In genomic region chr2:10877691-10878111, GRCh38 we compare ENCODE assay signal across 22 cellular contexts. TPM values are rescaled to one million over a fixed set of nuclear protein-coding genes. Genes with fewer than 3 reads are reported as not detected.
DNase-seq lines count a peak whose midpoint lies in the region; ATAC-seq, FAIRE-seq and TF ChIP-seq lines count a peak whose summit lies in the region.
"Had no signal": no experiment of that assay in that cellular context is flagged by ENCODE, and none has a peak within 500 bp of the region (broad histone marks: within the 10 kb centered on the region; RNA-seq: fewer than 3 reads in every experiment).

No MANE protein-coding gene starts in this region.

- DNase-seq in right cardiac atrium (no peak), left ventricle myocardium superior (no peak), bronchial epithelial cell (ENCODE audit: low read depth) (peak; percentile 41), left colon (peak in 1 of 2 donors; percentile 60), DMS 273 (lab: John Stamatoyannopoulos, UW; ENCODE audit: unreplicated experiment) (no peak), NCI-H187 treated with DMSO at 0.1 percent for 48 hours (lab: John Stamatoyannopoulos, UW) (no peak), dedifferentiated amniotic fluid mesenchymal stem cell (ENCODE audit: extremely low spot score) (no peak)
- no peak for DNase-seq in stimulated activated effector memory CD8-positive, alpha-beta T cell treated with anti-CD3 and anti-CD28 coated beads, Interleukin-12 subunit alpha, Interleukin-12 subunit beta, amount 100 ng/mL, for 72 hours (ENCODE audit: low spot score in 2 of 2)
- DNase-seq: activated CD4-positive, alpha-beta T cell treated with anti-CD3 and anti-CD28 coated beads, Interleukin-2, amount 10 ng/mL, durations not matched to agents 7 days and 5 days; activated naive CD4-positive, alpha-beta T cell treated with anti-CD3 and anti-CD28 coated beads, Interleukin-2, amount 10 ng/mL, durations not matched to agents 7 days and 5 days; activated T-cell treated with anti-CD3 and anti-CD28 coated beads for 4 hours; dermis blood vessel endothelial cell; esophagus squamous epithelium; mesendoderm; MM.1S; NCI-H2029; NCI-H526; stimulated activated naive CD4-positive, alpha-beta T cell treated with Interleukin-2 at 50 U/mL for 16 hours had no signal

- whole genome bisulfite sequencing in right cardiac atrium = 35% methylated on average over 11 of the region's 11 CpGs

- H3K36me3 Mint-ChIP-seq in stimulated activated effector memory CD8-positive, alpha-beta T cell treated with anti-CD3 and anti-CD28 coated beads, Interleukin-12 subunit alpha, Interleukin-12 subunit beta, amount 100 ng/mL, for 72 hours = no peaks in the 10 kb centered on the region
- H3K36me3 Mint-ChIP-seq: activated naive CD4-positive, alpha-beta T cell treated with anti-CD3 and anti-CD28 coated beads, Interleukin-2, amount 10 ng/mL, durations not matched to agents 7 days and 5 days; neural progenitor cell had no signal

- ATAC-seq in right cardiac atrium (peak in 1 of 2 donors; percentile 20), left ventricle myocardium superior (no peak), left colon (peak; percentile 52)
- ATAC-seq in stimulated activated effector memory CD8-positive, alpha-beta T cell treated with anti-CD3 and anti-CD28 coated beads, Interleukin-12 subunit alpha, Interleukin-12 subunit beta, amount 100 ng/mL, for 72 hours = no peak

- no peak overlapping the region for H3K4me3 Mint-ChIP-seq in stimulated activated effector memory CD8-positive, alpha-beta T cell treated with anti-CD3 and anti-CD28 coated beads, Interleukin-12 subunit alpha, Interleukin-12 subunit beta, amount 100 ng/mL, for 72 hours
- H3K4me3 Mint-ChIP-seq: activated CD4-positive, alpha-beta T cell treated with anti-CD3 and anti-CD28 coated beads, Interleukin-2, amount 10 ng/mL, durations not matched to agents 7 days and 5 days; activated naive CD4-positive, alpha-beta T cell treated with anti-CD3 and anti-CD28 coated beads, Interleukin-2, amount 10 ng/mL, durations not matched to agents 7 days and 5 days; neural progenitor cell had no signal

- no peaks in the 10 kb centered on the region for H3K9me3 Mint-ChIP-seq in stimulated activated effector memory CD8-positive, alpha-beta T cell treated with anti-CD3 and anti-CD28 coated beads, Interleukin-12 subunit alpha, Interleukin-12 subunit beta, amount 100 ng/mL, for 72 hours
- H3K9me3 Mint-ChIP-seq: activated CD4-positive, alpha-beta T cell treated with anti-CD3 and anti-CD28 coated beads, Interleukin-2, amount 10 ng/mL, durations not matched to agents 7 days and 5 days; activated naive CD4-positive, alpha-beta T cell treated with anti-CD3 and anti-CD28 coated beads, Interleukin-2, amount 10 ng/mL, durations not matched to agents 7 days and 5 days had no signal

- no peaks in the 10 kb centered on the region for H3K36me3 ChIP-seq in bronchial epithelial cell (ENCODE audit: control insufficient read depth, insufficient read depth, low read length)
- H3K36me3 ChIP-seq: esophagus squamous epithelium, neural progenitor cell, tibial nerve had no signal

- no peak for FAIRE-seq in bronchial epithelial cell (lab: Jason Lieb, UNC)
- FAIRE-seq: keratinocyte had no signal

- H3K4me3 ChIP-seq in right cardiac atrium (ENCODE audit: low read length) (no peak overlapping the region), bronchial epithelial cell (ENCODE audit: low read depth, low read length) (no peak overlapping the region)
- H3K4me3 ChIP-seq: esophagus squamous epithelium, neural progenitor cell, tibial nerve had no signal

- H3K9me3 ChIP-seq in right cardiac atrium (ENCODE audit: control insufficient read depth, low read length) = no peaks in the 10 kb centered on the region
- H3K9me3 ChIP-seq: esophagus squamous epithelium had no signal

- H3K27me3 ChIP-seq in right cardiac atrium (ENCODE audit: control insufficient read depth, insufficient read depth) (no peaks in the 10 kb centered on the region), bronchial epithelial cell (ENCODE audit: control insufficient read depth, insufficient read depth, low read length) (no peaks in the 10 kb centered on the region)
- H3K27me3 ChIP-seq: neural progenitor cell, tibial nerve had no signal

- peaks cover 2% of the 10 kb centered on the region for H3K4me1 ChIP-seq in right cardiac atrium (ENCODE audit: control insufficient read depth, insufficient read depth, low read length)
- H3K4me1 ChIP-seq: esophagus squamous epithelium, neural progenitor cell, tibial nerve had no signal

- intact Hi-C loops in right cardiac atrium (cut with DNase I) (no loop called here), left ventricle myocardium superior (cut with micrococcal nuclease) (no loop called here), left colon (cut with DNase I, micrococcal nuclease) (no loop called here)

- TF ChIP-seq CTCF in bronchial epithelial cell (IDR thresholded peaks at IDR 0.05; ENCODE audit: insufficient read depth, low read length, severe bottlenecking) = no peak

- H3K27ac ChIP-seq in right cardiac atrium (ENCODE audit: low read length) = peak overlapping the region; percentile 25
- H3K27ac ChIP-seq: esophagus squamous epithelium, neural progenitor cell, tibial nerve had no signal

- no peak overlapping the region for H3K27ac Mint-ChIP-seq in stimulated activated effector memory CD8-positive, alpha-beta T cell treated with anti-CD3 and anti-CD28 coated beads, Interleukin-12 subunit alpha, Interleukin-12 subunit beta, amount 100 ng/mL, for 72 hours
- H3K27ac Mint-ChIP-seq: activated CD4-positive, alpha-beta T cell treated with anti-CD3 and anti-CD28 coated beads, Interleukin-2, amount 10 ng/mL, durations not matched to agents 7 days and 5 days; activated naive CD4-positive, alpha-beta T cell treated with anti-CD3 and anti-CD28 coated beads, Interleukin-2, amount 10 ng/mL, durations not matched to agents 7 days and 5 days; neural progenitor cell had no signal

- H3K4me1 Mint-ChIP-seq in stimulated activated effector memory CD8-positive, alpha-beta T cell treated with anti-CD3 and anti-CD28 coated beads, Interleukin-12 subunit alpha, Interleukin-12 subunit beta, amount 100 ng/mL, for 72 hours = peaks cover 6% of the 10 kb centered on the region
- H3K4me1 Mint-ChIP-seq: activated naive CD4-positive, alpha-beta T cell treated with anti-CD3 and anti-CD28 coated beads, Interleukin-2, amount 10 ng/mL, durations not matched to agents 7 days and 5 days had no signal

RNA-seq across cellular contexts. Expression of gene KCNF1, which starts 34.0 kb away (rescaled TPM):
- total RNA-seq in right cardiac atrium = under 1 TPM; 0.45 to 0.76 (median 0.58) TPM
- 0.52 TPM for polyA plus RNA-seq in right cardiac atrium
- 0.17 TPM for total RNA-seq in left ventricle myocardium superior
- total RNA-seq in bronchial epithelial cell = not detected in 2 replicates
- 1 to 10 TPM in 1 of 2 donors, under 1 TPM in 1; 0.43 to 1.1 TPM for total RNA-seq in left colon
- total RNA-seq: activated CD4-positive, alpha-beta T cell treated with anti-CD3 and anti-CD28 coated beads, Interleukin-2, amount 10 ng/mL, durations not matched to agents 7 days and 5 days; OCI-LY7 had no signal
